ENCODE assay signal across 27 cellular contexts in genomic region chr16:86778108-86778745, GRCh38.
"Had no signal": no experiment of that assay in that cellular context is flagged by ENCODE, and none has a peak within 500 bp of the region (broad histone marks: within the 10 kb centered on the region; RNA-seq: fewer than 3 reads in every experiment).

No MANE protein-coding gene starts in this region.

- H3K9me3 ChIP-seq: ascending aorta, MG63, Peyer's patch had no signal

- H3K27me3 ChIP-seq: ascending aorta, cardiac muscle cell, MG63, Peyer's patch had no signal

- FAIRE-seq: TTC549 had no signal

- H3K4me3 ChIP-seq: ascending aorta, cardiac muscle cell, MG63, Peyer's patch had no signal

- ATAC-seq: activated CD8-positive, alpha-beta T cell treated with anti-CD3 and anti-CD28 coated beads for 36 hours; PC-3 had no signal

- H3K36me3 ChIP-seq: ascending aorta, cardiac muscle cell, MG63, Peyer's patch had no signal

- H3K4me1 ChIP-seq: Peyer's patch had no signal

- H3K27ac ChIP-seq: ascending aorta, cardiac muscle cell, Peyer's patch had no signal

- DNase-seq: activated CD4-positive, alpha-beta T cell treated with anti-CD3 and anti-CD28 coated beads, Interleukin-2, amount 10 ng/mL, durations not matched to agents 24 days and 14 days; activated CD4-positive, alpha-beta T cell treated with anti-CD3 and anti-CD28 coated beads, Interleukin-2, amount 50 U/mL, for 4 hours; activated CD8-positive, alpha-beta T cell treated with anti-CD3 and anti-CD28 coated beads for 36 hours; activated gamma-delta T cell; activated naive CD4-positive, alpha-beta T cell treated with Interleukin-2 at 50 U/mL for 16 hours; activated naive CD8-positive, alpha-beta T cell treated with anti-CD3 and anti-CD28 coated beads, Interleukin-2, amount 10 ng/mL, durations not matched to agents 7 days and 5 days; activated T-cell treated with anti-CD3 and anti-CD28 coated beads, Interleukin-2, amount 50 U/mL, for 24 hours; amygdala; Kasumi-1; MG63; NCI-H1048; NCI-H1105 treated with DMSO at 0.1 percent for 48 hours; NCI-H1436; NCI-H1694; NCI-H1930; NCI-H2081 treated with DMSO at 0.1 percent for 48 hours; NCI-H345; NCI-H526; NCI-H748 treated with DMSO at 0.1 percent for 48 hours; NK-92 treated with Interleukin-12 subunit alpha and Interleukin-12 subunit beta, amount 100 ng/mL, for 24 hours; PC-3; RPMI8226; SIG-M5 had no signal
